ENCODE assay signal across 9 cellular contexts in the genomic region with DNA sequence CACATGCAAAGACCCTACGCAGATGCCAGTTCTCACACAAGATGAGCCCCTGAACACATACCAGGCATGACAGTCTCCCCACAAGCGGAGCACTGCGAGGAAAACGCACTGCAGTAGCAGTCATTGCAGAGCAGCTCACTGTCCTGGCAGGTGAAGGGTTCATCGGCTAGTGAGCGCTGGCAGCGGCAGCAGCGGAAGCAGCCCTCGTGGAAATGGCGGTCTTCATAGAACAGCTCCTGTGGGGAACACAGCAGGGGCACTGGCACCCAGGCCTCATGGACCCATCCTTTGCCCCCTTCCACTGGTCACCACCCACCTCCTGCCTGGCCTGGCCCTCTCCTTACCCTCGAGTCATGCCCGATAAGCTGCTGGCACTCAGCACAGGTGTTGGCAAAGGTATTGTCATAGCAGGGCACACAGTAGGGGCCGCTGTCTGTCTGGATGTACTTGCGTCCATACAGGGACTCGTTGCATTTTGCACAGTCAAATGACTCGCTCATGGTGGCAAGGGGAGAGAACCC. TPM values are rescaled to one million over a fixed set of nuclear protein-coding genes. Genes with fewer than 3 reads are reported as not detected.
DNase-seq lines count a peak whose midpoint lies in the region; ATAC-seq and TF ChIP-seq lines count a peak whose summit lies in the region.
"Had no signal": no experiment of that assay in that cellular context is flagged by ENCODE, and none has a peak within 500 bp of the region (broad histone marks: within the 10 kb centered on the region; RNA-seq: fewer than 3 reads in every experiment).

No MANE protein-coding gene starts in this region.

- no peaks in the 10 kb centered on the region for H3K27me3 ChIP-seq in left ventricle myocardium inferior (ENCODE audit: low read depth)
- H3K27me3 ChIP-seq in aorta (ENCODE audit: control insufficient read depth in 1 of 2, insufficient read depth in 2 of 2, low read length in 1 of 2): no peaks in the 10 kb centered on the region

- H3K27me3 Mint-ChIP-seq in nephron (ENCODE audit: low read depth): peaks cover 4% of the 10 kb centered on the region

- H3K4me1 ChIP-seq in left ventricle myocardium inferior (peaks cover 90% of the 10 kb centered on the region), aorta (ENCODE audit: control insufficient read depth in 1 of 2, insufficient read depth in 2 of 2, low read length in 2 of 2) (peaks cover 2 to 6% of the 10 kb centered on the region in 2 donors)

- H3K9me3 ChIP-seq in left ventricle myocardium inferior (replicated peaks): no peaks in the 10 kb centered on the region
- no peaks in the 10 kb centered on the region for H3K9me3 ChIP-seq in aorta (ENCODE audit: control insufficient read depth, low read length)

- no peak for TF ChIP-seq CTCF in left ventricle myocardium inferior (IDR thresholded peaks at IDR 0.05; ENCODE audit: borderline replicate concordance)
- TF ChIP-seq CTCF in coronary artery (IDR thresholded peaks at IDR 0.05): no peak
- TF ChIP-seq CTCF in nephron (IDR thresholded peaks at IDR 0.05; ENCODE audit: unreplicated experiment in 3 of 3): no peak

- H3K4me3 ChIP-seq in left ventricle myocardium inferior (peak overlapping the region; percentile 45), coronary artery (peak overlapping the region; percentile 32), aorta (ENCODE audit: low read length in 2 of 2) (no peak overlapping the region)

- no peaks in the 10 kb centered on the region for H3K9me3 Mint-ChIP-seq in nephron

- ATAC-seq in left ventricle myocardium superior: no peak
- ATAC-seq in aorta (ENCODE audit: low FRiP score): no peak
- no peak for ATAC-seq in HG03280 (IDR thresholded peaks at IDR 0.05; ENCODE audit: unreplicated experiment)

- 54 to 58% methylated on average over 16 of the region's 16 CpGs for WGBS in aorta, 2 donors

- H3K27ac Mint-ChIP-seq in nephron: peak overlapping the region; percentile 97 to 100 (median 99)

- H3K4me1 Mint-ChIP-seq in nephron: peaks cover 68% of the 10 kb centered on the region

- H3K36me3 ChIP-seq in left ventricle myocardium inferior (peaks cover 13% of the 10 kb centered on the region), aorta (ENCODE audit: control insufficient read depth in 1 of 2, insufficient read depth in 2 of 2, low read length in 1 of 2) (no peaks in the 10 kb centered on the region)

- peak overlapping the region; percentile 68 to 78 (median 71) for H3K4me3 Mint-ChIP-seq in nephron

- DNase-seq in left ventricle myocardium inferior: no peak
- DNase-seq in left ventricle myocardium superior: no peak
- DNase-seq in coronary artery (ENCODE audit: low spot score): no peak
- peak; percentile 42 to 70 for DNase-seq in aorta
- no peak for DNase-seq in OCI-M2 (lab: John Stamatoyannopoulos, UW; ENCODE audit: unreplicated experiment)
- DNase-seq in activated effector memory CD4-positive, alpha-beta T cell treated with Interleukin-2 at 50 U/mL for 16 hours: no peak
- DNase-seq: effector CD8-positive, alpha-beta T cell had no signal

- intact Hi-C loops in left ventricle myocardium inferior (cut with micrococcal nuclease): no loop called here
- intact Hi-C loops in left ventricle myocardium superior (cut with micrococcal nuclease): no loop called here
- intact Hi-C loops in aorta (cut with DNase I): loop anchor here in 1 of 2 donors (10.0 kb wide), 1 partner anchor 524 kb away; a partner anchor contains a TSS

- peak overlapping the region; percentile 95 for H3K27ac ChIP-seq in left ventricle myocardium inferior (replicated peaks)
- H3K27ac ChIP-seq in coronary artery: peak overlapping the region; percentile 91 to 96
- H3K27ac ChIP-seq in aorta (ENCODE audit: low read depth in 1 of 2, low read length in 2 of 2): peak overlapping the region; percentile 70 to 90

- peaks cover 17% of the 10 kb centered on the region for H3K36me3 Mint-ChIP-seq in nephron (ENCODE audit: low read depth)

RNA-seq across cellular contexts. Expression of a gene that starts 6.3 kb away (rescaled TPM):
- 15.8 TPM for total RNA-seq in left ventricle myocardium inferior
- 13.3 TPM for total RNA-seq in left ventricle myocardium superior
- 10 to 100 TPM; 43.4 to 67.9 TPM for total RNA-seq in aorta
- polyA plus RNA-seq in aorta: 10 to 100 TPM; 29.9 to 53.1 TPM

RNA-seq across cellular contexts. Expression of a gene that starts 9.2 kb away (rescaled TPM):
- 29.5 TPM for total RNA-seq in left ventricle myocardium inferior
- 28.2 TPM for total RNA-seq in left ventricle myocardium superior
- 10 to 100 TPM; 52.5 to 56.9 TPM for total RNA-seq in aorta
- 10 to 100 TPM; 18.8 to 29.0 TPM for polyA plus RNA-seq in aorta

RNA-seq across cellular contexts. Expression of a gene that starts 13.6 kb away (rescaled TPM):
- total RNA-seq in left ventricle myocardium inferior (39.6 TPM), left ventricle myocardium superior (38.6 TPM), aorta (10 to 100 TPM; 28.4 to 28.8 TPM)
- 10 to 100 TPM; 24.2 to 29.9 TPM for polyA plus RNA-seq in aorta

RNA-seq across cellular contexts. Expression of a gene that starts 47.6 kb away (rescaled TPM):
- total RNA-seq in left ventricle myocardium inferior (0.11 TPM), left ventricle myocardium superior (not detected), aorta (under 1 TPM; 0.21 to 0.55 TPM)
- polyA plus RNA-seq in aorta: not detected

RNA-seq across cellular contexts. Expression of a gene that starts 52.1 kb away (rescaled TPM):
- total RNA-seq in left ventricle myocardium inferior (10.9 TPM), left ventricle myocardium superior (12.0 TPM), aorta (10 to 100 TPM; 38.4 to 52.2 TPM)
- polyA plus RNA-seq in aorta: 10 to 100 TPM in 1 of 2 donors, 1 to 10 TPM in 1; 6.4 to 28.3 TPM

Comparison
In these comparisons a context has a peak if more than half of its experiments do, and no peak if none do; other contexts are left out.
1. DNase-seq: peak in aorta (2 of 2); none in left ventricle myocardium inferior (single experiment), left ventricle myocardium superior (single experiment), coronary artery (single experiment), OCI-M2 (single experiment) and activated effector memory CD4-positive, alpha-beta T cell treated with Interleukin-2 at 50 U/mL for 16 hours (single experiment).
2. H3K4me3 ChIP-seq: peak in left ventricle myocardium inferior (single experiment) and coronary artery (single experiment); none in aorta (0 of 2).
3. Peak in every context shown above with its lines, with median percentiles within 50 percentile points of each other: H3K27ac ChIP-seq.